Comparison of ENCODE assay signal across 1 cellular context in the genomic region with DNA sequence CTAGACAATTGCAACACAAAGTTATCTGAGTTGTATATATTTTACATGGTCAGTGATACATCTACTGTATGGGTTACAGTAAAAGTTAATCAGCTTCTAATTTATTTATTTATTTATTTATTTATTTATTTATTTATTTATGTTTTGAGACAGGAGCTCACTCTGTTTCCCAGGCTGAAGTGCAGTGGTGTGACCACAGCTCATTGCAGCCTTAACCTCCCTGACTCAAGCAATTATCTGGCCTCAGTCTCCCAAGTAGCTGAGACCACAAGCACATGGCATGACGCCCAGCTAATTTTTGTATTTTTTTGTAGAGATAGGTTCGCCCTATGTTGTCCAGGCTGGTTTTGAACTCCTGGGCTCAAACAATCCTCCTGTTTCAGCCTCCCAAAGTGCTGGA.
TF ChIP-seq lines count a peak whose summit lies in the region.

No MANE protein-coding gene starts in this region.

TF ChIP-seq in HEK293, 187 proteins besides CTCF, POLR2A, EP300 and RAD21 (continued from another document and continues in another):
- TF ChIP-seq BCL11B (tag by site-specific recombination; IDR thresholded peaks at IDR 0.05; ENCODE audit: low read depth) (no peak), GLIS1 (tag by site-specific recombination; IDR thresholded peaks at IDR 0.05) (no peak), WT1 (tag by site-specific recombination; IDR thresholded peaks at IDR 0.05) (no peak), ZNF24 (tag by site-specific recombination; IDR thresholded peaks at IDR 0.05) (no peak), ZNF792 (tag by site-specific recombination; IDR thresholded peaks at IDR 0.05) (no peak), ZNF777 (tag by site-specific recombination; IDR thresholded peaks at IDR 0.05; ENCODE audit: borderline replicate concordance) (no peak), ZNF19 (tag by site-specific recombination; IDR thresholded peaks at IDR 0.05; ENCODE audit: low read depth) (no peak), ZSCAN30 (tag by site-specific recombination; IDR thresholded peaks at IDR 0.05) (no peak), ZNF747 (tag by site-specific recombination; IDR thresholded peaks at IDR 0.05) (no peak), SP7 (tag by site-specific recombination; IDR thresholded peaks at IDR 0.05) (no peak), ZNF335 (tag by site-specific recombination; conservative IDR thresholded peaks at IDR 0.05) (no peak), ZNF184 (tag by site-specific recombination; IDR thresholded peaks at IDR 0.05) (no peak), ZNF473 (tag by site-specific recombination; IDR thresholded peaks at IDR 0.05) (no peak), TRIM28 (IDR thresholded peaks at IDR 0.05; ENCODE audit: borderline replicate concordance, low read length) (no peak), ZNF138 (tag by site-specific recombination; IDR thresholded peaks at IDR 0.05; ENCODE audit: borderline replicate concordance) (peak; percentile 66; the same call in 1 of the 2 replicates), ZNF324 (tag by site-specific recombination; IDR thresholded peaks at IDR 0.05) (no peak), ZNF155 (tag by site-specific recombination; IDR thresholded peaks at IDR 0.05) (no peak), ZNF341 (tag by site-specific recombination; IDR thresholded peaks at IDR 0.05; ENCODE audit: low read depth) (peak; percentile 39; the same call in 1 of the 2 replicates), ZNF571 (tag by site-specific recombination; IDR thresholded peaks at IDR 0.05) (no peak), IKZF3 (tag by site-specific recombination; IDR thresholded peaks at IDR 0.05) (no peak), MEIS1 (CRISPR knock-in tag; IDR thresholded peaks at IDR 0.05; ENCODE audit: borderline replicate concordance) (no peak), ZNF433 (tag by site-specific recombination; IDR thresholded peaks at IDR 0.05; ENCODE audit: low read depth) (peak; percentile 96), SP3 (tag by site-specific recombination; IDR thresholded peaks at IDR 0.05) (no peak), ZNF785 (tag by site-specific recombination; IDR thresholded peaks at IDR 0.05) (no peak), ZBTB48 (tag by site-specific recombination; IDR thresholded peaks at IDR 0.05) (no peak), ZNF416 (tag by site-specific recombination; IDR thresholded peaks at IDR 0.05) (no peak)
- TF ChIP-seq, protein P1, sequence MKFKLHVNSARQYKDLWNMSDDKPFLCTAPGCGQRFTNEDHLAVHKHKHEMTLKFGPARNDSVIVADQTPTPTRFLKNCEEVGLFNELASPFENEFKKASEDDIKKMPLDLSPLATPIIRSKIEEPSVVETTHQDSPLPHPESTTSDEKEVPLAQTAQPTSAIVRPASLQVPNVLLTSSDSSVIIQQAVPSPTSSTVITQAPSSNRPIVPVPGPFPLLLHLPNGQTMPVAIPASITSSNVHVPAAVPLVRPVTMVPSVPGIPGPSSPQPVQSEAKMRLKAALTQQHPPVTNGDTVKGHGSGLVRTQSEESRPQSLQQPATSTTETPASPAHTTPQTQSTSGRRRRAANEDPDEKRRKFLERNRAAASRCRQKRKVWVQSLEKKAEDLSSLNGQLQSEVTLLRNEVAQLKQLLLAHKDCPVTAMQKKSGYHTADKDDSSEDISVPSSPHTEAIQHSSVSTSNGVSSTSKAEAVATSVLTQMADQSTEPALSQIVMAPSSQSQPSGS (tag by site-specific recombination; IDR thresholded peaks at IDR 0.05; ENCODE audit: low read depth), result no peak
- TF ChIP-seq, protein P2, sequence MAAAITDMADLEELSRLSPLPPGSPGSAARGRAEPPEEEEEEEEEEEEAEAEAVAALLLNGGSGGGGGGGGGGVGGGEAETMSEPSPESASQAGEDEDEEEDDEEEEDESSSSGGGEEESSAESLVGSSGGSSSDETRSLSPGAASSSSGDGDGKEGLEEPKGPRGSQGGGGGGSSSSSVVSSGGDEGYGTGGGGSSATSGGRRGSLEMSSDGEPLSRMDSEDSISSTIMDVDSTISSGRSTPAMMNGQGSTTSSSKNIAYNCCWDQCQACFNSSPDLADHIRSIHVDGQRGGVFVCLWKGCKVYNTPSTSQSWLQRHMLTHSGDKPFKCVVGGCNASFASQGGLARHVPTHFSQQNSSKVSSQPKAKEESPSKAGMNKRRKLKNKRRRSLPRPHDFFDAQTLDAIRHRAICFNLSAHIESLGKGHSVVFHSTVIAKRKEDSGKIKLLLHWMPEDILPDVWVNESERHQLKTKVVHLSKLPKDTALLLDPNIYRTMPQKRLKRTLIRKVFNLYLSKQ (tag by site-specific recombination; IDR thresholded peaks at IDR 0.05; ENCODE audit: borderline replicate concordance), result no peak
- TF ChIP-seq, protein P3, sequence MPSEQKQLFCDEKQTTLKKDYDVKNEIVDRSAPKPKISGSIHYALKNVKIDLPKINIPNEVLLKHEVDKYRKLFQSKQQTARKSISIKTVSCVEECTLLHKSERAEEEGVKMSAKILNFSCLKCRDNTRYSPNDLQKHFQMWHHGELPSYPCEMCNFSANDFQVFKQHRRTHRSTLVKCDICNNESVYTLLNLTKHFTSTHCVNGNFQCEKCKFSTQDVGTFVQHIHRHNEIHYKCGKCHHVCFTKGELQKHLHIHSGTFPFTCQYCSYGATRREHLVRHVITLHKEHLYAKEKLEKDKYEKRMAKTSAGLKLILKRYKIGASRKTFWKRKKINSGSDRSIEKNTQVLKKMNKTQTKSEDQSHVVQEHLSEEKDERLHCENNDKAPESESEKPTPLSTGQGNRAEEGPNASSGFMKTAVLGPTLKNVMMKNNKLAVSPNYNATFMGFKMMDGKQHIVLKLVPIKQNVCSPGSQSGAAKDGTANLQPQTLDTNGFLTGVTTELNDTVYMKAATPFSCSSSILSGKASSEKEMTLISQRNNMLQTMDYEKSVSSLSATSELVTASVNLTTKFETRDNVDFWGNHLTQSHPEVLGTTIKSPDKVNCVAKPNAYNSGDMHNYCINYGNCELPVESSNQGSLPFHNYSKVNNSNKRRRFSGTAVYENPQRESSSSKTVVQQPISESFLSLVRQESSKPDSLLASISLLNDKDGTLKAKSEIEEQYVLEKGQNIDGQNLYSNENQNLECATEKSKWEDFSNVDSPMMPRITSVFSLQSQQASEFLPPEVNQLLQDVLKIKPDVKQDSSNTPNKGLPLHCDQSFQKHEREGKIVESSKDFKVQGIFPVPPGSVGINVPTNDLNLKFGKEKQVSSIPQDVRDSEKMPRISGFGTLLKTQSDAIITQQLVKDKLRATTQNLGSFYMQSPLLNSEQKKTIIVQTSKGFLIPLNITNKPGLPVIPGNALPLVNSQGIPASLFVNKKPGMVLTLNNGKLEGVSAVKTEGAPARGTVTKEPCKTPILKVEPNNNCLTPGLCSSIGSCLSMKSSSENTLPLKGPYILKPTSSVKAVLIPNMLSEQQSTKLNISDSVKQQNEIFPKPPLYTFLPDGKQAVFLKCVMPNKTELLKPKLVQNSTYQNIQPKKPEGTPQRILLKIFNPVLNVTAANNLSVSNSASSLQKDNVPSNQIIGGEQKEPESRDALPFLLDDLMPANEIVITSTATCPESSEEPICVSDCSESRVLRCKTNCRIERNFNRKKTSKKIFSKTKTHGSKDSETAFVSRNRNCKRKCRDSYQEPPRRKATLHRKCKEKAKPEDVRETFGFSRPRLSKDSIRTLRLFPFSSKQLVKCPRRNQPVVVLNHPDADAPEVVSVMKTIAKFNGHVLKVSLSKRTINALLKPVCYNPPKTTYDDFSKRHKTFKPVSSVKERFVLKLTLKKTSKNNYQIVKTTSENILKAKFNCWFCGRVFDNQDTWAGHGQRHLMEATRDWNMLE (tag by site-specific recombination; conservative IDR thresholded peaks at IDR 0.05; ENCODE audit: low read depth), result peak; percentile 95
- TF ChIP-seq, protein P4, sequence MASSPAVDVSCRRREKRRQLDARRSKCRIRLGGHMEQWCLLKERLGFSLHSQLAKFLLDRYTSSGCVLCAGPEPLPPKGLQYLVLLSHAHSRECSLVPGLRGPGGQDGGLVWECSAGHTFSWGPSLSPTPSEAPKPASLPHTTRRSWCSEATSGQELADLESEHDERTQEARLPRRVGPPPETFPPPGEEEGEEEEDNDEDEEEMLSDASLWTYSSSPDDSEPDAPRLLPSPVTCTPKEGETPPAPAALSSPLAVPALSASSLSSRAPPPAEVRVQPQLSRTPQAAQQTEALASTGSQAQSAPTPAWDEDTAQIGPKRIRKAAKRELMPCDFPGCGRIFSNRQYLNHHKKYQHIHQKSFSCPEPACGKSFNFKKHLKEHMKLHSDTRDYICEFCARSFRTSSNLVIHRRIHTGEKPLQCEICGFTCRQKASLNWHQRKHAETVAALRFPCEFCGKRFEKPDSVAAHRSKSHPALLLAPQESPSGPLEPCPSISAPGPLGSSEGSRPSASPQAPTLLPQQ (tag by site-specific recombination; IDR thresholded peaks at IDR 0.05), result no peak
- TF ChIP-seq, protein P5, sequence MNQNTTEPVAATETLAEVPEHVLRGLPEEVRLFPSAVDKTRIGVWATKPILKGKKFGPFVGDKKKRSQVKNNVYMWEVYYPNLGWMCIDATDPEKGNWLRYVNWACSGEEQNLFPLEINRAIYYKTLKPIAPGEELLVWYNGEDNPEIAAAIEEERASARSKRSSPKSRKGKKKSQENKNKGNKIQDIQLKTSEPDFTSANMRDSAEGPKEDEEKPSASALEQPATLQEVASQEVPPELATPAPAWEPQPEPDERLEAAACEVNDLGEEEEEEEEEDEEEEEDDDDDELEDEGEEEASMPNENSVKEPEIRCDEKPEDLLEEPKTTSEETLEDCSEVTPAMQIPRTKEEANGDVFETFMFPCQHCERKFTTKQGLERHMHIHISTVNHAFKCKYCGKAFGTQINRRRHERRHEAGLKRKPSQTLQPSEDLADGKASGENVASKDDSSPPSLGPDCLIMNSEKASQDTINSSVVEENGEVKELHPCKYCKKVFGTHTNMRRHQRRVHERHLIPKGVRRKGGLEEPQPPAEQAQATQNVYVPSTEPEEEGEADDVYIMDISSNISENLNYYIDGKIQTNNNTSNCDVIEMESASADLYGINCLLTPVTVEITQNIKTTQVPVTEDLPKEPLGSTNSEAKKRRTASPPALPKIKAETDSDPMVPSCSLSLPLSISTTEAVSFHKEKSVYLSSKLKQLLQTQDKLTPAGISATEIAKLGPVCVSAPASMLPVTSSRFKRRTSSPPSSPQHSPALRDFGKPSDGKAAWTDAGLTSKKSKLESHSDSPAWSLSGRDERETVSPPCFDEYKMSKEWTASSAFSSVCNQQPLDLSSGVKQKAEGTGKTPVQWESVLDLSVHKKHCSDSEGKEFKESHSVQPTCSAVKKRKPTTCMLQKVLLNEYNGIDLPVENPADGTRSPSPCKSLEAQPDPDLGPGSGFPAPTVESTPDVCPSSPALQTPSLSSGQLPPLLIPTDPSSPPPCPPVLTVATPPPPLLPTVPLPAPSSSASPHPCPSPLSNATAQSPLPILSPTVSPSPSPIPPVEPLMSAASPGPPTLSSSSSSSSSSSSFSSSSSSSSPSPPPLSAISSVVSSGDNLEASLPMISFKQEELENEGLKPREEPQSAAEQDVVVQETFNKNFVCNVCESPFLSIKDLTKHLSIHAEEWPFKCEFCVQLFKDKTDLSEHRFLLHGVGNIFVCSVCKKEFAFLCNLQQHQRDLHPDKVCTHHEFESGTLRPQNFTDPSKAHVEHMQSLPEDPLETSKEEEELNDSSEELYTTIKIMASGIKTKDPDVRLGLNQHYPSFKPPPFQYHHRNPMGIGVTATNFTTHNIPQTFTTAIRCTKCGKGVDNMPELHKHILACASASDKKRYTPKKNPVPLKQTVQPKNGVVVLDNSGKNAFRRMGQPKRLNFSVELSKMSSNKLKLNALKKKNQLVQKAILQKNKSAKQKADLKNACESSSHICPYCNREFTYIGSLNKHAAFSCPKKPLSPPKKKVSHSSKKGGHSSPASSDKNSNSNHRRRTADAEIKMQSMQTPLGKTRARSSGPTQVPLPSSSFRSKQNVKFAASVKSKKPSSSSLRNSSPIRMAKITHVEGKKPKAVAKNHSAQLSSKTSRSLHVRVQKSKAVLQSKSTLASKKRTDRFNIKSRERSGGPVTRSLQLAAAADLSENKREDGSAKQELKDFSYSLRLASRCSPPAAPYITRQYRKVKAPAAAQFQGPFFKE (tag by site-specific recombination; IDR thresholded peaks at IDR 0.05; ENCODE audit: borderline replicate concordance), result no peak
- TF ChIP-seq, protein P6, sequence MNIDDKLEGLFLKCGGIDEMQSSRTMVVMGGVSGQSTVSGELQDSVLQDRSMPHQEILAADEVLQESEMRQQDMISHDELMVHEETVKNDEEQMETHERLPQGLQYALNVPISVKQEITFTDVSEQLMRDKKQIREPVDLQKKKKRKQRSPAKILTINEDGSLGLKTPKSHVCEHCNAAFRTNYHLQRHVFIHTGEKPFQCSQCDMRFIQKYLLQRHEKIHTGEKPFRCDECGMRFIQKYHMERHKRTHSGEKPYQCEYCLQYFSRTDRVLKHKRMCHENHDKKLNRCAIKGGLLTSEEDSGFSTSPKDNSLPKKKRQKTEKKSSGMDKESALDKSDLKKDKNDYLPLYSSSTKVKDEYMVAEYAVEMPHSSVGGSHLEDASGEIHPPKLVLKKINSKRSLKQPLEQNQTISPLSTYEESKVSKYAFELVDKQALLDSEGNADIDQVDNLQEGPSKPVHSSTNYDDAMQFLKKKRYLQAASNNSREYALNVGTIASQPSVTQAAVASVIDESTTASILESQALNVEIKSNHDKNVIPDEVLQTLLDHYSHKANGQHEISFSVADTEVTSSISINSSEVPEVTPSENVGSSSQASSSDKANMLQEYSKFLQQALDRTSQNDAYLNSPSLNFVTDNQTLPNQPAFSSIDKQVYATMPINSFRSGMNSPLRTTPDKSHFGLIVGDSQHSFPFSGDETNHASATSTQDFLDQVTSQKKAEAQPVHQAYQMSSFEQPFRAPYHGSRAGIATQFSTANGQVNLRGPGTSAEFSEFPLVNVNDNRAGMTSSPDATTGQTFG (tag by site-specific recombination; IDR thresholded peaks at IDR 0.05; ENCODE audit: borderline replicate concordance), result no peak
- TF ChIP-seq, protein P7, sequence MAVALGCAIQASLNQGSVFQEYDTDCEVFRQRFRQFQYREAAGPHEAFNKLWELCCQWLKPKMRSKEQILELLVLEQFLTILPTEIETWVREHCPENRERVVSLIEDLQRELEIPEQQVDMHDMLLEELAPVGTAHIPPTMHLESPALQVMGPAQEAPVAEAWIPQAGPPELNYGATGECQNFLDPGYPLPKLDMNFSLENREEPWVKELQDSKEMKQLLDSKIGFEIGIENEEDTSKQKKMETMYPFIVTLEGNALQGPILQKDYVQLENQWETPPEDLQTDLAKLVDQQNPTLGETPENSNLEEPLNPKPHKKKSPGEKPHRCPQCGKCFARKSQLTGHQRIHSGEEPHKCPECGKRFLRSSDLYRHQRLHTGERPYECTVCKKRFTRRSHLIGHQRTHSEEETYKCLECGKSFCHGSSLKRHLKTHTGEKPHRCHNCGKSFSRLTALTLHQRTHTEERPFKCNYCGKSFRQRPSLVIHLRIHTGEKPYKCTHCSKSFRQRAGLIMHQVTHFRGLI (tag by site-specific recombination; IDR thresholded peaks at IDR 0.05), result no peak
